ENCODE assay signal across 15 cellular contexts in genomic region chr11:76614471-76615183, GRCh38. TPM values are rescaled to one million over a fixed set of nuclear protein-coding genes. Genes with fewer than 3 reads are reported as not detected.
A peak's percentile ranks its signal among the peaks of the same experiment; 100 is the strongest.
DNase-seq lines count a peak whose midpoint lies in the region; ATAC-seq, FAIRE-seq and TF ChIP-seq lines count a peak whose summit lies in the region.
"Had no signal": no experiment of that assay in that cellular context is flagged by ENCODE, and none has a peak within 500 bp of the region (broad histone marks: within the 10 kb centered on the region; RNA-seq: fewer than 3 reads in every experiment).

No MANE protein-coding gene starts in this region.

- H3K9ac ChIP-seq in smooth muscle cell (ENCODE audit: low read depth) = no peak overlapping the region

- H3K4me2 ChIP-seq in smooth muscle cell = no peak overlapping the region

- DNase-seq in MG63 (peak; percentile 96), islet precursor cell (peak; percentile 63), smooth muscle cell (lab: John Stamatoyannopoulos, UW; ENCODE audit: unreplicated experiment) (no peak), T-helper 9 cell (no peak), GM19238 (ENCODE audit: insufficient read length, low spot score) (no peak), urothelium cell line (ENCODE audit: low spot score) (no peak)
- DNase-seq: activated naive CD8-positive, alpha-beta T cell treated with anti-CD3 and anti-CD28 coated beads, Interleukin-2, amount 50 U/mL, for 24 hours; CD4-positive, CD25-positive, alpha-beta regulatory T cell; NCI-H1048; NCI-H524; stimulated activated CD4-positive, alpha-beta T cell treated with anti-CD3 and anti-CD28 coated beads, Interleukin-12 subunit alpha, Interleukin-12 subunit beta, amount 100 ng/mL, for 4 hours had no signal

- TF ChIP-seq CTCF in smooth muscle cell (IDR thresholded peaks at IDR 0.05; ENCODE audit: borderline replicate concordance, insufficient read depth, poor library complexity, severe bottlenecking) = no peak

- H3K4me1 ChIP-seq in smooth muscle cell (ENCODE audit: low read depth) = peaks cover 3% of the 10 kb centered on the region

- H3K27ac ChIP-seq in cingulate gyrus (ENCODE audit: low read depth, low read length) (peak overlapping the region; percentile 29), smooth muscle cell (ENCODE audit: low read depth) (peak overlapping the region; percentile 2)

- H3K9me3 ChIP-seq in MG63 (peaks cover 7% of the 10 kb centered on the region), smooth muscle cell (replicated peaks; ENCODE audit: low read depth) (peaks cover 4% of the 10 kb centered on the region)

- H3K79me2 ChIP-seq in smooth muscle cell (ENCODE audit: low read depth) = no peaks in the 10 kb centered on the region

- no peaks in the 10 kb centered on the region for H3F3A ChIP-seq in smooth muscle cell (ENCODE audit: low read depth)

- H3K36me3 ChIP-seq in MG63 = no peaks in the 10 kb centered on the region
- no peaks in the 10 kb centered on the region for H3K36me3 ChIP-seq in smooth muscle cell (ENCODE audit: low read depth)

- no peak overlapping the region for H2AFZ ChIP-seq in smooth muscle cell (ENCODE audit: low read depth)

- WGBS in smooth muscle cell (ENCODE audit: low lambda C conversion rate) = 92% methylated on average over 12 of the region's 12 CpGs

- no peak for ATAC-seq in GM18861 (IDR thresholded peaks at IDR 0.05; ENCODE audit: unreplicated experiment)
- ATAC-seq: activated naive CD8-positive, alpha-beta T cell treated with anti-CD3 and anti-CD28 coated beads, Interleukin-2, amount 50 U/mL, for 24 hours; naive thymus-derived CD8-positive, alpha-beta T cell had no signal

- FAIRE-seq in urothelium cell line (lab: Jason Lieb, UNC) = no peak
- FAIRE-seq: endometrium had no signal

- no peaks in the 10 kb centered on the region for H3K27me3 ChIP-seq in MG63
- H3K27me3 ChIP-seq in smooth muscle cell (ENCODE audit: low read depth) = no peaks in the 10 kb centered on the region

- H3K4me3 ChIP-seq in MG63 = no peak overlapping the region
- no peak overlapping the region for H3K4me3 ChIP-seq in smooth muscle cell

- H4K20me1 ChIP-seq in smooth muscle cell (ENCODE audit: low read depth) = no peaks in the 10 kb centered on the region

RNA-seq across cellular contexts. Expression of gene LRRC32, which starts 55.9 kb away (rescaled TPM):
- total RNA-seq in MG63 (2014; rRNA removed; shearing (Covaris generic); ENCODE audit: low replicate concordance) = not detected in 2 replicates
- total RNA-seq in smooth muscle cell = 147 and 171 TPM in 2 replicates
- polyA plus RNA-seq in smooth muscle cell = 330 and 444 TPM in 2 replicates
- polyA plus RNA-seq: naive thymus-derived CD8-positive, alpha-beta T cell had no signal

Comparison
In these comparisons a context has a peak if more than half of its experiments do, and no peak if none do; other contexts are left out.
1. DNase-seq: peak in MG63 (single experiment) and islet precursor cell (single experiment); none in smooth muscle cell (single experiment), T-helper 9 cell (single experiment), GM19238 (single experiment) and urothelium cell line (single experiment).
2. RNA of gene LRRC32, which starts 55.9 kb away (total RNA-seq): 147 to 171 TPM in smooth muscle cell; not detected in MG63; every median in the first group is over 100 times any median in the second.